In genomic region chr6:137849076-137849708, GRCh38 we compare ENCODE assay signal across 13 cellular contexts. TPM values are rescaled to one million over a fixed set of nuclear protein-coding genes. Genes with fewer than 3 reads are reported as not detected.
DNase-seq lines count a peak whose midpoint lies in the region; ATAC-seq, FAIRE-seq and TF ChIP-seq lines count a peak whose summit lies in the region.
"Had no signal": no experiment of that assay in that cellular context is flagged by ENCODE, and none has a peak within 500 bp of the region (broad histone marks: within the 10 kb centered on the region; RNA-seq: fewer than 3 reads in every experiment).

No MANE protein-coding gene starts in this region.

- FAIRE-seq in pancreas (lab: Jason Lieb, UNC): peak; percentile 32

- H3K27me3 ChIP-seq in GM23338 (ENCODE audit: insufficient read depth) (no peaks in the 10 kb centered on the region), RWPE2 (ENCODE audit: insufficient read depth, poor library complexity, severe bottlenecking) (no peaks in the 10 kb centered on the region), esophagus muscularis mucosa (no peaks in the 10 kb centered on the region), pancreas (no peaks in the 10 kb centered on the region)
- H3K27me3 ChIP-seq: cardiac muscle cell had no signal

- no peaks in the 10 kb centered on the region for H3K36me3 ChIP-seq in GM23338 (ENCODE audit: insufficient read depth)
- no peaks in the 10 kb centered on the region for H3K36me3 ChIP-seq in RWPE2 (ENCODE audit: low read depth)
- H3K36me3 ChIP-seq in esophagus muscularis mucosa: no peaks in the 10 kb centered on the region
- H3K36me3 ChIP-seq in pancreas: no peaks in the 10 kb centered on the region
- H3K36me3 ChIP-seq: cardiac muscle cell had no signal

- DNase-seq in GM23338 (ENCODE audit: low spot score) (no peak), RWPE2 (ENCODE audit: low spot score) (no peak), esophagus muscularis mucosa (ENCODE audit: extremely low spot score) (no peak), pancreas (no peak), globus pallidus (ENCODE audit: low spot score) (no peak), NCI-H1417 (lab: John Stamatoyannopoulos, UW) (no peak)
- DNase-seq: activated gamma-delta T cell, C1 segment of cervical spinal cord, psoas muscle had no signal

- no peaks in the 10 kb centered on the region for H3K9me3 ChIP-seq in RWPE2 (ENCODE audit: severe bottlenecking)
- no peaks in the 10 kb centered on the region for H3K9me3 ChIP-seq in esophagus muscularis mucosa
- H3K9me3 ChIP-seq in pancreas: no peaks in the 10 kb centered on the region
- H3K9me3 ChIP-seq: psoas muscle had no signal

- ATAC-seq in GM23338 (no peak), RWPE2 (ENCODE audit: low read depth) (no peak), pancreas (peak in 1 of 4 donors; percentile 34), GM18909 (IDR thresholded peaks at IDR 0.05; ENCODE audit: poor library complexity, unreplicated experiment) (no peak)
- ATAC-seq: psoas muscle had no signal

- H3K4me1 ChIP-seq in GM23338 (ENCODE audit: insufficient read depth) (peaks cover 4% of the 10 kb centered on the region; the same call in 1 of the 2 replicates), RWPE2 (ENCODE audit: insufficient read depth, poor library complexity, severe bottlenecking) (peaks cover 36% of the 10 kb centered on the region), esophagus muscularis mucosa (peaks cover 0 to 42% (median 37%) of the 10 kb centered on the region in 4 donors), pancreas (no peaks in the 10 kb centered on the region)
- H3K4me1 ChIP-seq: psoas muscle had no signal

- no peaks in the 10 kb centered on the region for H3K9me3 Mint-ChIP-seq in GM23338
- H3K9me3 Mint-ChIP-seq: activated CD8-positive, alpha-beta T cell treated with anti-CD3 and anti-CD28 coated beads for 36 hours had no signal

- H3K4me3 Mint-ChIP-seq in GM23338: no peak overlapping the region
- H3K4me3 Mint-ChIP-seq: activated CD8-positive, alpha-beta T cell treated with anti-CD3 and anti-CD28 coated beads for 36 hours had no signal

- TF ChIP-seq CTCF in GM23338 (conservative IDR thresholded peaks at IDR 0.05; ENCODE audit: low read depth in 2 of 2) (no peak), RWPE2 (IDR thresholded peaks at IDR 0.05; ENCODE audit: poor library complexity, severe bottlenecking) (no peak), esophagus muscularis mucosa (IDR thresholded peaks at IDR 0.05) (no peak), pancreas (IDR thresholded peaks at IDR 0.05) (no peak)

- no peak overlapping the region for H3K4me2 ChIP-seq in GM23338

- peaks cover 4% of the 10 kb centered on the region for H3K27me3 Mint-ChIP-seq in GM23338 (ENCODE audit: insufficient read depth, low read depth, poor library complexity)
- H3K27me3 Mint-ChIP-seq: activated CD8-positive, alpha-beta T cell treated with anti-CD3 and anti-CD28 coated beads for 36 hours had no signal

- WGBS in esophagus muscularis mucosa: 29% methylated on average over 4 of the region's 4 CpGs
- WGBS in pancreas, 2 donors: 55 to 59% methylated on average over 4 of the region's 4 CpGs

- no peaks in the 10 kb centered on the region for H3K79me2 ChIP-seq in GM23338 (replicated peaks; ENCODE audit: insufficient read depth)

- intact Hi-C loops in esophagus muscularis mucosa (cut with DNase I): no loop called here
- intact Hi-C loops in pancreas (cut with DNase I): no loop called here

- peak overlapping the region; percentile 75; the same call in 1 of the 2 replicates for H2AFZ ChIP-seq in GM23338

- H3K27ac Mint-ChIP-seq in GM23338: no peak overlapping the region
- H3K27ac Mint-ChIP-seq: activated CD8-positive, alpha-beta T cell treated with anti-CD3 and anti-CD28 coated beads for 36 hours had no signal

- H3F3A ChIP-seq in GM23338 (replicated peaks; ENCODE audit: low read depth): no peaks in the 10 kb centered on the region

- H4K20me1 ChIP-seq in GM23338 (replicated peaks; ENCODE audit: insufficient read depth): no peaks in the 10 kb centered on the region

- no peak for TF ChIP-seq POLR2A in esophagus muscularis mucosa (IDR thresholded peaks at IDR 0.05; ENCODE audit: low read depth)

- H3K27ac ChIP-seq in GM23338 (ENCODE audit: low read depth) (no peak overlapping the region), RWPE2 (ENCODE audit: poor library complexity, severe bottlenecking) (peak overlapping the region; percentile 9), esophagus muscularis mucosa (replicated peaks in 1 of 4) (peak overlapping the region in 3 of 4 donors; percentile 57 to 71 (median 63)), pancreas (no peak overlapping the region)
- H3K27ac ChIP-seq: cardiac muscle cell, psoas muscle, SK-N-MC had no signal

- H3K4me3 ChIP-seq in GM23338: no peak overlapping the region
- H3K4me3 ChIP-seq in RWPE2 (ENCODE audit: severe bottlenecking): no peak overlapping the region
- no peak overlapping the region for H3K4me3 ChIP-seq in esophagus muscularis mucosa
- no peak overlapping the region for H3K4me3 ChIP-seq in pancreas
- H3K4me3 ChIP-seq: cardiac muscle cell, psoas muscle, SK-N-MC had no signal

- H3K9me2 ChIP-seq in GM23338 (ENCODE audit: insufficient read depth): peaks cover 15% of the 10 kb centered on the region

- no peaks in the 10 kb centered on the region for H3K36me3 Mint-ChIP-seq in GM23338 (ENCODE audit: low read depth)

- no peaks in the 10 kb centered on the region for H3K4me1 Mint-ChIP-seq in GM23338

- TF ChIP-seq EP300 in esophagus muscularis mucosa (IDR thresholded peaks at IDR 0.05): no peak

TF ChIP-seq in GM23338, 12 proteins besides CTCF, POLR2A, EP300 and RAD21 (continues in another document):
- TF ChIP-seq ZNF114 (CRISPR knock-in tag; IDR thresholded peaks at IDR 0.05) (no peak), CREB1 (CRISPR knock-in tag; IDR thresholded peaks at IDR 0.05; ENCODE audit: low read depth) (no peak), EZH2phosphoT487 (IDR thresholded peaks at IDR 0.05; ENCODE audit: unreplicated experiment) (no peak), STAT1 (IDR thresholded peaks at IDR 0.05; ENCODE audit: unreplicated experiment) (no peak), ZNF331 (CRISPR knock-in tag; IDR thresholded peaks at IDR 0.05; ENCODE audit: low read depth) (no peak), EZH2 (IDR thresholded peaks at IDR 0.05; ENCODE audit: low read depth, unreplicated experiment) (no peak), POLR2AphosphoS5 (IDR thresholded peaks at IDR 0.05; ENCODE audit: low read depth) (no peak)
- TF ChIP-seq, protein P1, sequence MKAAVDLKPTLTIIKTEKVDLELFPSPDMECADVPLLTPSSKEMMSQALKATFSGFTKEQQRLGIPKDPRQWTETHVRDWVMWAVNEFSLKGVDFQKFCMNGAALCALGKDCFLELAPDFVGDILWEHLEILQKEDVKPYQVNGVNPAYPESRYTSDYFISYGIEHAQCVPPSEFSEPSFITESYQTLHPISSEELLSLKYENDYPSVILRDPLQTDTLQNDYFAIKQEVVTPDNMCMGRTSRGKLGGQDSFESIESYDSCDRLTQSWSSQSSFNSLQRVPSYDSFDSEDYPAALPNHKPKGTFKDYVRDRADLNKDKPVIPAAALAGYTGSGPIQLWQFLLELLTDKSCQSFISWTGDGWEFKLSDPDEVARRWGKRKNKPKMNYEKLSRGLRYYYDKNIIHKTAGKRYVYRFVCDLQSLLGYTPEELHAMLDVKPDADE (IDR thresholded peaks at IDR 0.05): no peak
- TF ChIP-seq, protein P2, sequence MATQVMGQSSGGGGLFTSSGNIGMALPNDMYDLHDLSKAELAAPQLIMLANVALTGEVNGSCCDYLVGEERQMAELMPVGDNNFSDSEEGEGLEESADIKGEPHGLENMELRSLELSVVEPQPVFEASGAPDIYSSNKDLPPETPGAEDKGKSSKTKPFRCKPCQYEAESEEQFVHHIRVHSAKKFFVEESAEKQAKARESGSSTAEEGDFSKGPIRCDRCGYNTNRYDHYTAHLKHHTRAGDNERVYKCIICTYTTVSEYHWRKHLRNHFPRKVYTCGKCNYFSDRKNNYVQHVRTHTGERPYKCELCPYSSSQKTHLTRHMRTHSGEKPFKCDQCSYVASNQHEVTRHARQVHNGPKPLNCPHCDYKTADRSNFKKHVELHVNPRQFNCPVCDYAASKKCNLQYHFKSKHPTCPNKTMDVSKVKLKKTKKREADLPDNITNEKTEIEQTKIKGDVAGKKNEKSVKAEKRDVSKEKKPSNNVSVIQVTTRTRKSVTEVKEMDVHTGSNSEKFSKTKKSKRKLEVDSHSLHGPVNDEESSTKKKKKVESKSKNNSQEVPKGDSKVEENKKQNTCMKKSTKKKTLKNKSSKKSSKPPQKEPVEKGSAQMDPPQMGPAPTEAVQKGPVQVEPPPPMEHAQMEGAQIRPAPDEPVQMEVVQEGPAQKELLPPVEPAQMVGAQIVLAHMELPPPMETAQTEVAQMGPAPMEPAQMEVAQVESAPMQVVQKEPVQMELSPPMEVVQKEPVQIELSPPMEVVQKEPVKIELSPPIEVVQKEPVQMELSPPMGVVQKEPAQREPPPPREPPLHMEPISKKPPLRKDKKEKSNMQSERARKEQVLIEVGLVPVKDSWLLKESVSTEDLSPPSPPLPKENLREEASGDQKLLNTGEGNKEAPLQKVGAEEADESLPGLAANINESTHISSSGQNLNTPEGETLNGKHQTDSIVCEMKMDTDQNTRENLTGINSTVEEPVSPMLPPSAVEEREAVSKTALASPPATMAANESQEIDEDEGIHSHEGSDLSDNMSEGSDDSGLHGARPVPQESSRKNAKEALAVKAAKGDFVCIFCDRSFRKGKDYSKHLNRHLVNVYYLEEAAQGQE (IDR thresholded peaks at IDR 0.05; ENCODE audit: unreplicated experiment): no peak

RNA-seq across cellular contexts. Expression of gene TNFAIP3, which starts 17.9 kb away (rescaled TPM):
- 2.3 and 4.4 TPM in 2 replicates for total RNA-seq in GM23338 (2014; rRNA removed; shearing (Covaris generic))
- 2.1 and 3.3 TPM in 2 replicates for polyA plus RNA-seq in GM23338 (2016; fragmentation: Nextera tagmentation; extraction: Ambion mirVana)
- 10 to 100 TPM; 21.0 to 54.3 (median 29.8) TPM for total RNA-seq in esophagus muscularis mucosa
- total RNA-seq in pancreas: 10 to 100 TPM in 5 of 6 donors, 1 to 10 TPM in 1; 9.3 to 59.2 (median 13.5) TPM
- polyA plus RNA-seq in pancreas: 10 to 100 TPM; 13.9 to 14.5 TPM

Comparison
In these comparisons a context has a peak if more than half of its experiments do, and no peak if none do; other contexts are left out.
1. H3K27ac ChIP-seq: peak in RWPE2 (single experiment) and esophagus muscularis mucosa (3 of 4); none in GM23338 (single experiment) and pancreas (0 of 4).